10 cellular contexts compared by ENCODE assay signal in genomic region chr5:1316588-1316902, GRCh38. TPM values are rescaled to one million over a fixed set of nuclear protein-coding genes. Genes with fewer than 3 reads are reported as not detected.
DNase-seq lines count a peak whose midpoint lies in the region; ATAC-seq, FAIRE-seq and TF ChIP-seq lines count a peak whose summit lies in the region.
"Had no signal": no experiment of that assay in that cellular context is flagged by ENCODE, and none has a peak within 500 bp of the region (broad histone marks: within the 10 kb centered on the region; RNA-seq: fewer than 3 reads in every experiment).

No MANE protein-coding gene starts in this region.

- H2AFZ ChIP-seq in SK-N-SH (ENCODE audit: low read depth) (no peak overlapping the region), KMS-11 (ENCODE audit: low read depth) (no peak overlapping the region), trophoblast cell (ENCODE audit: insufficient read depth, low read length, poor library complexity) (no peak overlapping the region)

- no peak for TF ChIP-seq RAD21 in SK-N-SH (IDR thresholded peaks at IDR 0.05; ENCODE audit: low read length)

- no peaks in the 10 kb centered on the region for H3K79me1 ChIP-seq in trophoblast cell (ENCODE audit: low read length)

- no peaks in the 10 kb centered on the region for H4K20me1 ChIP-seq in SK-N-SH (ENCODE audit: insufficient read depth)
- H4K20me1 ChIP-seq in KMS-11 (ENCODE audit: insufficient read depth) = no peaks in the 10 kb centered on the region

- H3K14ac ChIP-seq in trophoblast cell (ENCODE audit: low read length) = no peak overlapping the region

- H3K79me2 ChIP-seq in SK-N-SH (ENCODE audit: insufficient read depth) (no peaks in the 10 kb centered on the region), KMS-11 (ENCODE audit: insufficient read depth, low read depth) (peaks cover 40% of the 10 kb centered on the region), trophoblast cell (ENCODE audit: control insufficient read depth, insufficient read depth, low read length, poor library complexity) (no peaks in the 10 kb centered on the region)

- no peak for ATAC-seq in SK-N-SH treated with all-trans-retinoic acid at 6 μM for 48 hours

- no peak overlapping the region for H4K8ac ChIP-seq in trophoblast cell (ENCODE audit: low read depth, low read length)

- no peak for TF ChIP-seq CTCF in SK-N-SH (IDR thresholded peaks at IDR 0.05)
- TF ChIP-seq CTCF in KMS-11 (conservative IDR thresholded peaks at IDR 0.05; ENCODE audit: low read depth, low read length) = 0 out of 2 replicates have a peak, but pooled peaks have one; percentile 21
- no peak for TF ChIP-seq CTCF in colonic mucosa (IDR thresholded peaks at IDR 0.05)
- no peak for TF ChIP-seq CTCF in vagina (IDR thresholded peaks at IDR 0.05)

- no peak overlapping the region for H2BK120ac ChIP-seq in trophoblast cell (ENCODE audit: insufficient read depth, low read length, poor library complexity)

- H2AK5ac ChIP-seq in trophoblast cell (ENCODE audit: low read length) = no peak overlapping the region

- H3K4me2 ChIP-seq in SK-N-SH (no peak overlapping the region), KMS-11 (peak overlapping the region; percentile 85), trophoblast cell (ENCODE audit: low read length) (no peak overlapping the region)

- CTCF ChIA-PET in SK-N-SH (lab: Yijun Ruan, JAX) = no interaction called here

- TF ChIP-seq POLR2A in vagina (IDR thresholded peaks at IDR 0.05) = no peak

- H3K9ac ChIP-seq in SK-N-SH (no peak overlapping the region), KMS-11 (peak overlapping the region; percentile 94), colonic mucosa (ENCODE audit: low read depth in 2 of 2, low read length in 2 of 2) (peak overlapping the region in 1 of 2 donors; percentile 61), trophoblast cell (ENCODE audit: low read length) (no peak overlapping the region)

- POLR2A ChIA-PET in SK-N-SH (lab: Yijun Ruan, JAX) = no interaction called here

- peaks cover 0 to 41% of the 10 kb centered on the region in 2 experiments for H3K36me3 ChIP-seq in SK-N-SH (replicated peaks in 1 of 2; ENCODE audit: control insufficient read depth in 1 of 2, insufficient read depth in 2 of 2, low read length in 1 of 2)
- H3K36me3 ChIP-seq in KMS-11 (ENCODE audit: insufficient read depth) = peaks cover 14% of the 10 kb centered on the region; the same call in 1 of the 2 replicates
- no peaks in the 10 kb centered on the region for H3K36me3 ChIP-seq in colonic mucosa
- H3K36me3 ChIP-seq in small intestine (ENCODE audit: control insufficient read depth in 2 of 2, insufficient read depth in 2 of 2, low read length in 2 of 2) = peaks cover 16 to 24% of the 10 kb centered on the region in 2 donors
- peaks cover 38% of the 10 kb centered on the region in 2 experiments for H3K36me3 ChIP-seq in trophoblast cell (ENCODE audit: control insufficient read depth in 1 of 2, insufficient read depth in 2 of 2, low read length in 2 of 2)
- 0 out of 2 replicates have a peak, but pooled peaks cover 4% of the 10 kb centered on the region for H3K36me3 ChIP-seq in SJCRH30
- peaks cover 0 to 39% of the 10 kb centered on the region in 2 donors for H3K36me3 ChIP-seq in vagina

- no peaks in the 10 kb centered on the region for H3K9me2 ChIP-seq in SK-N-SH

- H2BK5ac ChIP-seq in trophoblast cell (ENCODE audit: low read depth, low read length, poor library complexity) = no peak overlapping the region

- WGBS in SK-N-SH (ENCODE audit: low lambda C conversion rate) = 95% methylated on average over 13 of the region's 13 CpGs
- WGBS in small intestine, 3 donors = 12 to 37% (median 16%) methylated on average over 13 of the region's 13 CpGs
- WGBS in trophoblast cell (ENCODE audit: extremely low coverage, insufficient coverage, insufficient read length) = no CpG with 5 or more reads among the region's 13 CpGs

- no peak for TF ChIP-seq EP300 in SK-N-SH (IDR thresholded peaks at IDR 0.05; ENCODE audit: borderline replicate concordance in 1 of 2, low read depth in 1 of 2, low read length in 1 of 2)

- FAIRE-seq in small intestine (lab: Jason Lieb, UNC) = no peak

- no peak overlapping the region for H3K4me3 ChIP-seq in SK-N-SH (ENCODE audit: low read depth in 2 of 2, low read length in 1 of 2)
- peak overlapping the region; percentile 45 for H3K4me3 ChIP-seq in KMS-11 (IDR thresholded peaks at IDR 0.05; ENCODE audit: insufficient read depth, low read depth, low read length)
- no peak overlapping the region for H3K4me3 ChIP-seq in colonic mucosa
- H3K4me3 ChIP-seq in small intestine (ENCODE audit: low read depth in 1 of 2, low read length in 2 of 2) = no peak overlapping the region
- no peak overlapping the region for H3K4me3 ChIP-seq in trophoblast cell (ENCODE audit: low read depth, low read length)
- no peak overlapping the region for H3K4me3 ChIP-seq in SJCRH30
- no peak overlapping the region for H3K4me3 ChIP-seq in vagina

- H3K27me3 ChIP-seq in SK-N-SH (ENCODE audit: insufficient read depth) (no peaks in the 10 kb centered on the region), KMS-11 (ENCODE audit: insufficient read depth, low read depth) (no peaks in the 10 kb centered on the region), colonic mucosa (no peaks in the 10 kb centered on the region), small intestine (ENCODE audit: control insufficient read depth in 2 of 2, insufficient read depth in 2 of 2, low read length in 2 of 2) (no peaks in the 10 kb centered on the region), trophoblast cell (ENCODE audit: insufficient read depth, low read length) (no peaks in the 10 kb centered on the region), SJCRH30 (no peaks in the 10 kb centered on the region), vagina (no peaks in the 10 kb centered on the region)

- no peaks in the 10 kb centered on the region for H3K9me3 ChIP-seq in SK-N-SH
- no peaks in the 10 kb centered on the region for H3K9me3 ChIP-seq in colonic mucosa
- H3K9me3 ChIP-seq in small intestine (ENCODE audit: control insufficient read depth, low read depth) = no peaks in the 10 kb centered on the region
- H3K9me3 ChIP-seq in trophoblast cell (ENCODE audit: insufficient read depth, low read depth, low read length) = peaks cover 11% of the 10 kb centered on the region
- H3K9me3 ChIP-seq in SJCRH30 (replicated peaks) = no peaks in the 10 kb centered on the region
- no peaks in the 10 kb centered on the region for H3K9me3 ChIP-seq in vagina

- H3K4me1 ChIP-seq in SK-N-SH (ENCODE audit: control insufficient read depth in 1 of 2, insufficient read depth in 2 of 2, low read depth in 1 of 2, low read length in 1 of 2) (no peaks in the 10 kb centered on the region), KMS-11 (ENCODE audit: low read depth, poor library complexity, severe bottlenecking) (peaks cover 94% of the 10 kb centered on the region), colonic mucosa (peaks cover 18% of the 10 kb centered on the region), small intestine (ENCODE audit: control insufficient read depth in 2 of 2, insufficient read depth in 1 of 2, low read depth in 1 of 2, low read length in 1 of 2) (peaks cover 2 to 7% of the 10 kb centered on the region in 2 donors), trophoblast cell (ENCODE audit: control insufficient read depth in 1 of 2, insufficient read depth in 2 of 2, low read length in 2 of 2) (no peaks in the 10 kb centered on the region), SJCRH30 (peaks cover 9% of the 10 kb centered on the region), vagina (peaks cover 17% of the 10 kb centered on the region)

- intact Hi-C loops in colonic mucosa (cut with DNase I) = no loop called here
- intact Hi-C loops in vagina (cut with DNase I) = no loop called here

- H3K18ac ChIP-seq in trophoblast cell (ENCODE audit: low read length) = no peak overlapping the region

- DNase-seq in SK-N-SH (no peak), colonic mucosa (no peak), small intestine (no peak), trophoblast cell (no peak), SJCRH30 (no peak), vagina (ENCODE audit: extremely low spot score in 2 of 2) (no peak)

- no peak overlapping the region for H4K12ac ChIP-seq in trophoblast cell (ENCODE audit: low read depth, low read length)

- H3F3A ChIP-seq in SK-N-SH (replicated peaks; ENCODE audit: insufficient read depth) = peaks cover 4% of the 10 kb centered on the region

- H2BK12ac ChIP-seq in trophoblast cell (ENCODE audit: low read length) = no peak overlapping the region

- H3K27ac ChIP-seq in SK-N-SH (ENCODE audit: low read depth in 2 of 2, low read length in 1 of 2) (no peak overlapping the region), KMS-11 (peak overlapping the region; percentile 100), colonic mucosa (peak overlapping the region; percentile 73), small intestine (ENCODE audit: low read depth in 1 of 2, low read length in 1 of 2) (peak overlapping the region; percentile 58 to 90), trophoblast cell (ENCODE audit: low read depth, low read length) (no peak overlapping the region), SJCRH30 (no peak overlapping the region), vagina (no peak overlapping the region)

- no peak overlapping the region for H4K91ac ChIP-seq in trophoblast cell (ENCODE audit: low read depth, low read length)

- no peak overlapping the region for H3K23ac ChIP-seq in trophoblast cell (ENCODE audit: low read length)

- no peak overlapping the region for H3K4ac ChIP-seq in trophoblast cell (ENCODE audit: low read depth, low read length)

TF ChIP-seq in SK-N-SH treated with all-trans-retinoic acid at 6 μM for 48 hours, 23 proteins besides CTCF, POLR2A, EP300 and RAD21 (continues in another document):
- TF ChIP-seq ZNF8 (CRISPR knock-in tag; IDR thresholded peaks at IDR 0.05) = no peak

TF ChIP-seq in SK-N-SH, 30 proteins besides CTCF, POLR2A, EP300 and RAD21 (continues in another document):
- TF ChIP-seq GATA2 (CRISPR knock-in tag; IDR thresholded peaks at IDR 0.05) = no peak
- no peak for TF ChIP-seq TCF12 (IDR thresholded peaks at IDR 0.05)
- TF ChIP-seq MAX (IDR thresholded peaks at IDR 0.05; ENCODE audit: low read depth) = no peak
- no peak for TF ChIP-seq RFX5 (IDR thresholded peaks at IDR 0.05; ENCODE audit: low read length)
- no peak for TF ChIP-seq SMC3 (IDR thresholded peaks at IDR 0.05; ENCODE audit: low read depth, low read length)

RNA-seq across cellular contexts. Expression of gene TERT, which starts 21.7 kb away (rescaled TPM):
- polyA plus RNA-seq in SK-N-SH (2012; rRNA removed) (1.8 and 2.4 TPM in 2 replicates), small intestine (1 to 10 TPM in 1 of 3 donors, under 1 TPM in 1, not detected in 1; 0.54 to 1.4 TPM)
- 0.37 and 0.90 TPM in 2 replicates for polyA plus RNA-seq in SK-N-SH (2012; cell fraction: cytosol; rRNA removed)
- 11.8 and 18.1 TPM in 2 replicates for polyA plus RNA-seq in SK-N-SH (2012; cell fraction: nucleus; rRNA removed)
- total RNA-seq in colonic mucosa (10 to 100 TPM in 1 of 2 donors, under 1 TPM in 1; 0.72 to 13.7 TPM), vagina (not detected)
- 0.08 TPM in 2 replicates for polyA plus RNA-seq in trophoblast cell (2013)
- total RNA-seq in SJCRH30 (2014; rRNA removed; shearing (Covaris generic)) = not detected in 2 replicates
- total RNA-seq: RPMI7951 had no signal
- polyA plus RNA-seq: AG04450 had no signal

RNA-seq across cellular contexts. Expression of gene CLPTM1L, which starts 28.4 kb away (rescaled TPM):
- 202 TPM in 2 replicates for polyA plus RNA-seq in SK-N-SH (2012; rRNA removed)
- 166 and 192 TPM in 2 replicates for polyA plus RNA-seq in SK-N-SH (2012; cell fraction: cytosol; rRNA removed)
- 210 and 234 TPM in 2 replicates for polyA plus RNA-seq in SK-N-SH (2012; cell fraction: nucleus; rRNA removed)
- 100 to 1,000 TPM in 1 of 2 donors, 10 to 100 TPM in 1; 80.1 to 138 TPM for total RNA-seq in colonic mucosa
- polyA plus RNA-seq in small intestine = 10 to 100 TPM; 45.8 to 99.7 (median 56.7) TPM
- 84.8 and 91.2 TPM in 2 replicates for polyA plus RNA-seq in trophoblast cell (2013)
- total RNA-seq in SJCRH30 (2014; rRNA removed; shearing (Covaris generic)) = 83.2 and 93.4 TPM in 2 replicates
- total RNA-seq in vagina = 40.0 TPM

Comparison
In these comparisons a context has a peak if more than half of its experiments do, and no peak if none do; other contexts are left out.
1. H3K27ac ChIP-seq: peak in KMS-11 (single experiment), colonic mucosa (single experiment) and small intestine (2 of 2); none in SK-N-SH (0 of 2), trophoblast cell (single experiment), SJCRH30 (single experiment) and vagina (single experiment).